In genomic region chr9:34984049-34984448, GRCh38 we compare ENCODE assay signal across 12 cellular contexts. TPM values are rescaled to one million over a fixed set of nuclear protein-coding genes. Genes with fewer than 3 reads are reported as not detected.
DNase-seq lines count a peak whose midpoint lies in the region; ATAC-seq and TF ChIP-seq lines count a peak whose summit lies in the region.
"Had no signal": no experiment of that assay in that cellular context is flagged by ENCODE, and none has a peak within 500 bp of the region (broad histone marks: within the 10 kb centered on the region; RNA-seq: fewer than 3 reads in every experiment).

No MANE protein-coding gene starts in this region.

- H3K4me3 ChIP-seq in DND-41 (ENCODE audit: low read depth in 1 of 2, low read length in 2 of 2) (no peak overlapping the region), left lung (no peak overlapping the region)
- H3K4me3 ChIP-seq: gastroesophageal sphincter had no signal

- no peak for TF ChIP-seq CTCF in DND-41 (IDR thresholded peaks at IDR 0.05; ENCODE audit: borderline replicate concordance, extremely low read depth, low read length, poor library complexity, severe bottlenecking)
- TF ChIP-seq CTCF in activated CD8-positive, alpha-beta T cell treated with anti-CD3 and anti-CD28 coated beads for 36 hours (IDR thresholded peaks at IDR 0.05) = no peak
- no peak for TF ChIP-seq CTCF in left lung (IDR thresholded peaks at IDR 0.05)

- no peaks in the 10 kb centered on the region for H3K36me3 ChIP-seq in DND-41 (ENCODE audit: insufficient read depth, low read length)
- H3K36me3 ChIP-seq in left lung = no peaks in the 10 kb centered on the region
- H3K36me3 ChIP-seq: gastroesophageal sphincter had no signal

- no peak overlapping the region for H3K4me2 ChIP-seq in DND-41 (ENCODE audit: insufficient read depth, low read length)

- in situ Hi-C loops in KBM-7 (cut with MboI; ENCODE audit: low pct_unique_long_range_greater_than_20kb, low sequenced_read_pairs) = no loop called here

- peak; percentile 77 for ATAC-seq in DND-41 (ENCODE audit: insufficient read depth, low read depth)
- ATAC-seq in activated CD8-positive, alpha-beta T cell treated with anti-CD3 and anti-CD28 coated beads for 36 hours = no peak
- ATAC-seq in left lung = peak; percentile 16
- no peak for ATAC-seq in GM19395 (IDR thresholded peaks at IDR 0.05; ENCODE audit: unreplicated experiment)
- no peak for ATAC-seq in HG03045 (IDR thresholded peaks at IDR 0.05; ENCODE audit: unreplicated experiment)
- no peak for ATAC-seq in HG02840 (IDR thresholded peaks at IDR 0.05; ENCODE audit: low FRiP score, unreplicated experiment)
- ATAC-seq: gastroesophageal sphincter had no signal

- no peak overlapping the region for H3K4me3 Mint-ChIP-seq in activated CD8-positive, alpha-beta T cell treated with anti-CD3 and anti-CD28 coated beads for 36 hours

- CTCF ChIA-PET in activated CD8-positive, alpha-beta T cell treated with anti-CD3 and anti-CD28 coated beads for 36 hours (lab: Charles Lee) = interaction anchor here (0.6 to 6.8 kb wide), 15 partner anchors 10 to 127 kb away, joined by 3 to 120 read pairs (median 5); partner anchors contain the start of gene VCP

- peak; percentile 61 for DNase-seq in DND-41
- DNase-seq in KBM-7 = peak; percentile 56
- DNase-seq in activated CD8-positive, alpha-beta T cell treated with anti-CD3 and anti-CD28 coated beads for 36 hours = peak; percentile 45
- no peak for DNase-seq in left lung
- no peak for DNase-seq in NCI-H2227 (lab: John Stamatoyannopoulos, UW; ENCODE audit: unreplicated experiment)
- DNase-seq: caudate nucleus, NCI-H1105 treated with DMSO at 0.1 percent for 48 hours had no signal

- H2AFZ ChIP-seq in DND-41 (ENCODE audit: low read depth, low read length) = no peak overlapping the region

- POLR2A ChIA-PET in activated CD8-positive, alpha-beta T cell treated with anti-CD3 and anti-CD28 coated beads for 36 hours (lab: Charles Lee) = interaction anchor here (0.8 to 2.2 kb wide), 3 partner anchors 12 to 85 kb away, joined by 3 to 7 read pairs (median 3); no protein-coding TSS in a partner anchor

- no peaks in the 10 kb centered on the region for H4K20me1 ChIP-seq in DND-41 (ENCODE audit: insufficient read depth, low read length)

- no peaks in the 10 kb centered on the region for H3K9me3 ChIP-seq in DND-41 (ENCODE audit: insufficient read depth, low read length, severe bottlenecking)
- H3K9me3 ChIP-seq in left lung = no peaks in the 10 kb centered on the region
- H3K9me3 ChIP-seq: gastroesophageal sphincter had no signal

- no peaks in the 10 kb centered on the region for H3K27me3 Mint-ChIP-seq in activated CD8-positive, alpha-beta T cell treated with anti-CD3 and anti-CD28 coated beads for 36 hours

- no peak overlapping the region for H3K27ac Mint-ChIP-seq in activated CD8-positive, alpha-beta T cell treated with anti-CD3 and anti-CD28 coated beads for 36 hours

- intact Hi-C loops in activated CD8-positive, alpha-beta T cell treated with anti-CD3 and anti-CD28 coated beads for 36 hours (cut with micrococcal nuclease) = no loop called here
- intact Hi-C loops in left lung (cut with DNase I) = loop anchor here in 1 of 2 donors (10.0 kb wide), 1 partner anchor 79 kb away; no protein-coding TSS in a partner anchor

- no peaks in the 10 kb centered on the region for H3K79me2 ChIP-seq in DND-41 (ENCODE audit: insufficient read depth, low read length)

- H3K4me1 ChIP-seq in DND-41 (ENCODE audit: insufficient read depth, low read length) (peaks cover 12% of the 10 kb centered on the region), left lung (peaks cover 0 to 47% of the 10 kb centered on the region in 2 donors)

- H3K36me3 Mint-ChIP-seq in activated CD8-positive, alpha-beta T cell treated with anti-CD3 and anti-CD28 coated beads for 36 hours (ENCODE audit: low read depth) = no peaks in the 10 kb centered on the region

- H3K27me3 ChIP-seq in DND-41 (ENCODE audit: insufficient read depth, low read length, poor library complexity) (no peaks in the 10 kb centered on the region), left lung (no peaks in the 10 kb centered on the region)
- H3K27me3 ChIP-seq: gastroesophageal sphincter had no signal

- H3K9me3 Mint-ChIP-seq in activated CD8-positive, alpha-beta T cell treated with anti-CD3 and anti-CD28 coated beads for 36 hours = no peaks in the 10 kb centered on the region

- H3K9ac ChIP-seq in DND-41 (ENCODE audit: low read depth, low read length) = no peak overlapping the region

- peaks cover 58% of the 10 kb centered on the region for H3K4me1 Mint-ChIP-seq in activated CD8-positive, alpha-beta T cell treated with anti-CD3 and anti-CD28 coated beads for 36 hours (ENCODE audit: low read depth)

- H3K27ac ChIP-seq in DND-41 (ENCODE audit: low read length) (no peak overlapping the region), left lung (peak overlapping the region in 1 of 2 donors; percentile 83)
- H3K27ac ChIP-seq: gastroesophageal sphincter had no signal

RNA-seq across cellular contexts. Expression of gene DNAJB5, which starts 5.5 kb away (rescaled TPM):
- total RNA-seq in activated CD8-positive, alpha-beta T cell treated with anti-CD3 and anti-CD28 coated beads for 36 hours = 10 to 100 TPM; 14.6 to 16.4 TPM
- total RNA-seq in left lung = 10 to 100 TPM in 1 of 2 donors, 1 to 10 TPM in 1; 8.8 to 14.4 TPM

RNA-seq across cellular contexts. Expression of gene PHF24, which starts 26.0 kb away (rescaled TPM):
- under 1 TPM in 1 of 2 experiments, not detected in 1; 0.11 TPM for total RNA-seq in activated CD8-positive, alpha-beta T cell treated with anti-CD3 and anti-CD28 coated beads for 36 hours
- under 1 TPM; 0.44 to 0.58 TPM for total RNA-seq in left lung
- total RNA-seq: mononuclear cell had no signal

Comparison
In these comparisons a context has a peak if more than half of its experiments do, and no peak if none do; other contexts are left out.
1. ATAC-seq: peak in DND-41 (single experiment) and left lung (single experiment); none in activated CD8-positive, alpha-beta T cell treated with anti-CD3 and anti-CD28 coated beads for 36 hours (single experiment), GM19395 (single experiment), HG03045 (single experiment) and HG02840 (single experiment).
2. DNase-seq: peak in DND-41 (single experiment), KBM-7 (single experiment) and activated CD8-positive, alpha-beta T cell treated with anti-CD3 and anti-CD28 coated beads for 36 hours (single experiment); none in left lung (0 of 2) and NCI-H2227 (single experiment).